In genomic region chr2:10447300-10448207, GRCh38 we compare ENCODE assay signal across 8 cellular contexts. TPM values are rescaled to one million over a fixed set of nuclear protein-coding genes. Genes with fewer than 3 reads are reported as not detected.
DNase-seq lines count a peak whose midpoint lies in the region; ATAC-seq, FAIRE-seq and TF ChIP-seq lines count a peak whose summit lies in the region.

No MANE protein-coding gene starts in this region.

- no peak for TF ChIP-seq CTCF in A549 (IDR thresholded peaks at IDR 0.05)
- no peak for TF ChIP-seq CTCF in GM13976 (IDR thresholded peaks at IDR 0.05; ENCODE audit: borderline replicate concordance, control extremely low read depth, extremely low read depth, insufficient read depth, missing control alignments)
- TF ChIP-seq CTCF in osteocyte (IDR thresholded peaks at IDR 0.05): no peak

- H3K9me3 ChIP-seq in A549: no peaks in the 10 kb centered on the region

- in situ Hi-C loops in GM13976 (cut with MboI; ENCODE audit: low sequenced_read_pairs, unreplicated experiment): no loop called here

- H3K27ac Mint-ChIP-seq in activated naive CD4-positive, alpha-beta T cell treated with anti-CD3 and anti-CD28 coated beads for 36 hours: peak overlapping the region; percentile 91
- peak overlapping the region; percentile 70 for H3K27ac Mint-ChIP-seq in osteocyte (ENCODE audit: unreplicated experiment)

- CTCF ChIA-PET in A549 (lab: Yijun Ruan, JAX): interaction anchor here (0.7 to 6.7 kb wide), 19 partner anchors 8 to 990 kb away, joined by 3 to 74 read pairs (median 3); no protein-coding TSS in a partner anchor
- CTCF ChIA-PET in activated naive CD4-positive, alpha-beta T cell treated with anti-CD3 and anti-CD28 coated beads for 36 hours (lab: Charles Lee): interaction anchor here (0.7 to 2.5 kb wide), 7 partner anchors 10 to 324 kb away, joined by 3 to 15 read pairs (median 3); no protein-coding TSS in a partner anchor

- peaks cover 50% of the 10 kb centered on the region for H3K4me1 ChIP-seq in A549

- ATAC-seq in A549 (peak; percentile 37 to 38), HG02852 (IDR thresholded peaks at IDR 0.05; ENCODE audit: unreplicated experiment) (peak; percentile 36)

- intact Hi-C loops in activated naive CD4-positive, alpha-beta T cell treated with anti-CD3 and anti-CD28 coated beads for 36 hours (cut with micrococcal nuclease): loop anchor here (1.0 to 5.0 kb wide), 10 partner anchors 46 to 1305 kb away; partner anchors contain the start of genes HPCAL1, PDIA6, RRM2 and TAF1B
- intact Hi-C loops in head of caudate nucleus (cut with DNase I): loop anchor here (10.0 kb wide), 1 partner anchor 237 kb away; the partner anchor contains the start of gene NOL10

- H3K4me3 ChIP-seq in A549: peak overlapping the region; percentile 78

- peaks cover 60% of the 10 kb centered on the region for H3K4me1 Mint-ChIP-seq in activated naive CD4-positive, alpha-beta T cell treated with anti-CD3 and anti-CD28 coated beads for 36 hours (ENCODE audit: low read depth)
- H3K4me1 Mint-ChIP-seq in osteocyte (ENCODE audit: unreplicated experiment): peaks cover 22% of the 10 kb centered on the region

- TF ChIP-seq RAD21 in A549 (conservative IDR thresholded peaks at IDR 0.05 in 1 of 2, IDR thresholded peaks at IDR 0.05 in 1 of 2): peak in 1 of 2 experiments; percentile 12; a peak in 1 of 5 replicates

- peak overlapping the region; percentile 85 for H3K4me3 Mint-ChIP-seq in activated naive CD4-positive, alpha-beta T cell treated with anti-CD3 and anti-CD28 coated beads for 36 hours
- peak overlapping the region; percentile 79 for H3K4me3 Mint-ChIP-seq in osteocyte (ENCODE audit: unreplicated experiment)

- 4% methylated on average over 19 of the region's 75 CpGs for WGBS in A549 (ENCODE audit: missing lambda C conversion rate)

- peak overlapping the region; percentile 90 to 98 for H3K27ac ChIP-seq in A549

- H3K27me3 Mint-ChIP-seq in activated naive CD4-positive, alpha-beta T cell treated with anti-CD3 and anti-CD28 coated beads for 36 hours (ENCODE audit: low read depth): no peaks in the 10 kb centered on the region
- H3K27me3 Mint-ChIP-seq in osteocyte (ENCODE audit: unreplicated experiment): no peaks in the 10 kb centered on the region

- POLR2A ChIA-PET in A549 (lab: Yijun Ruan, JAX): interaction anchor here (0.9 to 3.0 kb wide), 11 partner anchors 8 to 604 kb away, joined by 3 to 24 read pairs (median 6); partner anchors contain the start of gene TAF1B

- peak overlapping the region; percentile 92 for H3K4me2 ChIP-seq in A549

- TF ChIP-seq POLR2A in A549 (IDR thresholded peaks at IDR 0.05; ENCODE audit: low read length): no peak

- FAIRE-seq in A549 (lab: Jason Lieb, UNC): no peak

- no peaks in the 10 kb centered on the region for H3K9me3 Mint-ChIP-seq in activated naive CD4-positive, alpha-beta T cell treated with anti-CD3 and anti-CD28 coated beads for 36 hours
- no peaks in the 10 kb centered on the region for H3K9me3 Mint-ChIP-seq in osteocyte (ENCODE audit: unreplicated experiment)

- DNase-seq in A549 (ENCODE audit: low read depth in 1 of 2, low spot score in 1 of 2) (peak; percentile 25 to 70), GM13976 (ENCODE audit: low spot score) (peak; percentile 81), NCI-H1694 (lab: John Stamatoyannopoulos, UW) (peak; percentile 55), head of caudate nucleus (peak in 34 of 42 donors; percentile 15 to 80 (median 54)), osteocyte (ENCODE audit: extremely low spot score, unreplicated experiment) (no peak)
- peak; percentile 83 for DNase-seq in activated naive CD4-positive, alpha-beta T cell treated with anti-CD3 and anti-CD28 coated beads for 36 hours
- DNase-seq in activated effector memory CD4-positive, alpha-beta T cell treated with Interleukin-2 at 50 U/mL for 16 hours: no peak

- no peak for TF ChIP-seq EP300 in A549 (IDR thresholded peaks at IDR 0.05)

- H3K36me3 Mint-ChIP-seq in activated naive CD4-positive, alpha-beta T cell treated with anti-CD3 and anti-CD28 coated beads for 36 hours (ENCODE audit: low read depth): peaks cover 40% of the 10 kb centered on the region
- peaks cover 20% of the 10 kb centered on the region for H3K36me3 Mint-ChIP-seq in osteocyte (ENCODE audit: unreplicated experiment)

TF ChIP-seq in A549, 52 proteins besides CTCF, POLR2A, EP300 and RAD21 (continues in another document):
- TF ChIP-seq POLR2AphosphoS2 (conservative IDR thresholded peaks at IDR 0.05; ENCODE audit: low read length): no peak
- no peak for TF ChIP-seq ZC3H11A (IDR thresholded peaks at IDR 0.05)
- TF ChIP-seq CEBPB (IDR thresholded peaks at IDR 0.05): no peak
- TF ChIP-seq EHMT2 (IDR thresholded peaks at IDR 0.05; ENCODE audit: low read depth): no peak
- TF ChIP-seq NFE2L2 (conservative IDR thresholded peaks at IDR 0.05; ENCODE audit: low read length): no peak
- no peak for TF ChIP-seq ZNF302 (CRISPR knock-in tag; IDR thresholded peaks at IDR 0.05)
- no peak for TF ChIP-seq GATA3 (IDR thresholded peaks at IDR 0.05; ENCODE audit: borderline replicate concordance)
- TF ChIP-seq KDM1A (IDR thresholded peaks at IDR 0.05; ENCODE audit: low read depth): peak; percentile 38; the same call in 1 of the 2 replicates
- peak; percentile 91 for TF ChIP-seq EHF (CRISPR knock-in tag; IDR thresholded peaks at IDR 0.05)
- TF ChIP-seq HDAC2 (IDR thresholded peaks at IDR 0.05): peak; percentile 25; the same call in 1 of the 2 replicates
- TF ChIP-seq RFX5 (IDR thresholded peaks at IDR 0.05): no peak
- no peak for TF ChIP-seq KDM5A (IDR thresholded peaks at IDR 0.05)
- TF ChIP-seq ATOH8 (CRISPR knock-in tag; IDR thresholded peaks at IDR 0.05; ENCODE audit: low read depth): peak; percentile 96
- TF ChIP-seq MAFK (IDR thresholded peaks at IDR 0.05; ENCODE audit: partially characterized antibody): peak; percentile 67
- no peak for TF ChIP-seq ZFP36 (IDR thresholded peaks at IDR 0.05; ENCODE audit: borderline replicate concordance, partially characterized antibody)
- TF ChIP-seq PHF8 (IDR thresholded peaks at IDR 0.05; ENCODE audit: borderline replicate concordance, low read depth): peak; percentile 85; the same call in 1 of the 2 replicates
- no peak; the same call in 1 of the 2 replicates for TF ChIP-seq HMGXB4 (CRISPR knock-in tag; IDR thresholded peaks at IDR 0.05; ENCODE audit: borderline replicate concordance)
- no peak for TF ChIP-seq SMC3 (IDR thresholded peaks at IDR 0.05)
- TF ChIP-seq CBX8 (IDR thresholded peaks at IDR 0.05): no peak
- peak; percentile 57 for TF ChIP-seq USF2 (IDR thresholded peaks at IDR 0.05)
- TF ChIP-seq HOXB13 (CRISPR knock-in tag; IDR thresholded peaks at IDR 0.05; ENCODE audit: low read depth): peak; percentile 93; the same call in 1 of the 2 replicates
- no peak for TF ChIP-seq FOSB (CRISPR knock-in tag; IDR thresholded peaks at IDR 0.05)
- TF ChIP-seq E2F6 (IDR thresholded peaks at IDR 0.05; ENCODE audit: borderline replicate concordance, low read depth): peak; percentile 95
- TF ChIP-seq CBX2 (IDR thresholded peaks at IDR 0.05; ENCODE audit: borderline replicate concordance, low read depth): no peak
- 0 out of 2 replicates have a peak, but pooled peaks have one; percentile 58 for TF ChIP-seq RNF2 (IDR thresholded peaks at IDR 0.05; ENCODE audit: borderline replicate concordance, low read depth)
- peak; percentile 21; the same call in 1 of the 2 replicates for TF ChIP-seq TP53 (CRISPR knock-in tag; IDR thresholded peaks at IDR 0.05)
- peak; percentile 61; the same call in 1 of the 2 replicates for TF ChIP-seq FOXS1 (CRISPR knock-in tag; IDR thresholded peaks at IDR 0.05)

RNA-seq across cellular contexts. Expression of gene ODC1, which starts 0.6 kb away (rescaled TPM):
- 198 and 265 TPM in 2 replicates for polyA plus RNA-seq in A549 (2011; rRNA removed)
- polyA plus RNA-seq in A549 (2012; cell fraction: cytosol; rRNA removed): 147 and 159 TPM in 2 replicates
- polyA plus RNA-seq in A549 (2012; cell fraction: nucleus; rRNA removed): 84.5 and 165 TPM in 2 replicates
- polyA plus RNA-seq in A549 (2017; fragmentation: RNase III; extraction: RNeasy Plus Mini Kit Qiagen cat#74134 plus additional on column Dnase treatment): 56.3 to 89.5 TPM (median 57.8 TPM) in 3 replicates
- 110 and 113 TPM in 2 replicates for polyA minus RNA-seq in A549 (2011; rRNA and poly(A)+ RNA removed)
- 100 to 1,000 TPM; 174 to 177 TPM for total RNA-seq in activated naive CD4-positive, alpha-beta T cell treated with anti-CD3 and anti-CD28 coated beads for 36 hours
- total RNA-seq in osteocyte: 41.7 and 44.8 TPM in 2 replicates

Comparison
In these comparisons a context has a peak if more than half of its experiments do, and no peak if none do; other contexts are left out.
1. DNase-seq: peak in A549 (2 of 2), GM13976 (single experiment), NCI-H1694 (single experiment), activated naive CD4-positive, alpha-beta T cell treated with anti-CD3 and anti-CD28 coated beads for 36 hours (single experiment) and head of caudate nucleus (34 of 42); none in osteocyte (single experiment) and activated effector memory CD4-positive, alpha-beta T cell treated with Interleukin-2 at 50 U/mL for 16 hours (single experiment).